In genomic region chr5:67262202-67262601, GRCh38 we compare ENCODE assay signal across 23 cellular contexts.
DNase-seq lines count a peak whose midpoint lies in the region; ATAC-seq, FAIRE-seq and TF ChIP-seq lines count a peak whose summit lies in the region.
"Had no signal": no experiment of that assay in that cellular context is flagged by ENCODE, and none has a peak within 500 bp of the region (broad histone marks: within the 10 kb centered on the region; RNA-seq: fewer than 3 reads in every experiment).

No MANE protein-coding gene starts in this region.

- ATAC-seq in RWPE2 (ENCODE audit: low read depth): no peak
- no peak for ATAC-seq in GM21515 (IDR thresholded peaks at IDR 0.05; ENCODE audit: unreplicated experiment)
- no peak for ATAC-seq in T-helper 17 cell
- ATAC-seq: CD8-positive, alpha-beta T cell; HCT116 had no signal

- no peak overlapping the region for H3K9ac ChIP-seq in mammary epithelial cell (ENCODE audit: insufficient read depth, low read length)
- H3K9ac ChIP-seq in H1 (replicated peaks in 1 of 4; ENCODE audit: extremely low read depth in 1 of 4, low read depth in 3 of 4, low read length in 3 of 4): no peak overlapping the region
- H3K9ac ChIP-seq: BLaER1, GM23248 had no signal

- H4K5ac ChIP-seq in H1 (ENCODE audit: insufficient read length, low read depth, low read length): no peak overlapping the region

- H3K14ac ChIP-seq in H1 (ENCODE audit: insufficient read length): no peak overlapping the region

- no peak overlapping the region for H2BK12ac ChIP-seq in H1 (ENCODE audit: low read depth, low read length)

- TF ChIP-seq POLR2A in H1 (IDR thresholded peaks at IDR 0.05; ENCODE audit: control extremely low read depth in 1 of 2, low read depth in 2 of 2, low read length in 2 of 2) (no peak), esophagus muscularis mucosa (IDR thresholded peaks at IDR 0.05; ENCODE audit: low read depth) (no peak)

- H3K9me3 ChIP-seq in mammary epithelial cell (replicated peaks; ENCODE audit: insufficient read depth, low read length) (no peaks in the 10 kb centered on the region), RWPE2 (ENCODE audit: severe bottlenecking) (no peaks in the 10 kb centered on the region), H1 (ENCODE audit: insufficient read depth in 2 of 2, low read depth in 1 of 2, low read length in 1 of 2) (no peaks in the 10 kb centered on the region), esophagus muscularis mucosa (no peaks in the 10 kb centered on the region), T-helper 17 cell (ENCODE audit: control insufficient read depth, low read length, poor library complexity, severe bottlenecking) (no peaks in the 10 kb centered on the region)
- H3K9me3 ChIP-seq: BLaER1, Caco-2 had no signal

- peak; percentile 70 for DNase-seq in MCF 10A (ENCODE audit: unreplicated experiment)
- DNase-seq in mammary epithelial cell: no peak
- no peak for DNase-seq in RWPE2 (ENCODE audit: low spot score)
- no peak for DNase-seq in H1 (ENCODE audit: low read depth in 1 of 2, low spot score in 2 of 2)
- no peak for DNase-seq in esophagus muscularis mucosa (ENCODE audit: extremely low spot score)
- no peak for DNase-seq in T-helper 17 cell
- no peak for DNase-seq in RPMI8226
- DNase-seq: Caco-2; CD4-positive, CD25-positive, alpha-beta regulatory T cell; CD8-positive, alpha-beta T cell; DMS153; DND-41; GM23248; H9 had no signal

- H3K4me3 Mint-ChIP-seq in MCF 10A (ENCODE audit: unreplicated experiment) (no peak overlapping the region), T-helper 17 cell (no peak overlapping the region)
- H3K4me3 Mint-ChIP-seq: B cell; CD4-positive, CD25-positive, alpha-beta regulatory T cell; CD8-positive, alpha-beta T cell; H9 had no signal

- H3K36me3 ChIP-seq in mammary epithelial cell (ENCODE audit: insufficient read depth, low read length): no peaks in the 10 kb centered on the region
- H3K36me3 ChIP-seq in RWPE2 (ENCODE audit: low read depth): no peaks in the 10 kb centered on the region
- no peaks in the 10 kb centered on the region for H3K36me3 ChIP-seq in H1 (ENCODE audit: control insufficient read depth in 2 of 4, insufficient read depth in 4 of 4, low read length in 3 of 4)
- H3K36me3 ChIP-seq in esophagus muscularis mucosa: no peaks in the 10 kb centered on the region
- H3K36me3 ChIP-seq: BLaER1 had no signal

- no peak overlapping the region for H2BK120ac ChIP-seq in H1 (replicated peaks; ENCODE audit: low read depth, low read length)

- TF ChIP-seq CTCF in MCF 10A (IDR thresholded peaks at IDR 0.05; ENCODE audit: unreplicated experiment) (no peak), mammary epithelial cell (conservative IDR thresholded peaks at IDR 0.05 in 1 of 2, IDR thresholded peaks at IDR 0.05 in 1 of 2; ENCODE audit: extremely low read depth in 1 of 2, insufficient read depth in 1 of 2, low read depth in 1 of 2, low read length in 2 of 2) (no peak), RWPE2 (IDR thresholded peaks at IDR 0.05; ENCODE audit: poor library complexity, severe bottlenecking) (no peak), H1 (IDR thresholded peaks at IDR 0.05; ENCODE audit: control extremely low read depth in 1 of 3, insufficient read depth in 1 of 3, low read depth in 1 of 3, low read length in 3 of 3) (no peak), esophagus muscularis mucosa (IDR thresholded peaks at IDR 0.05) (no peak)

- H3K79me1 ChIP-seq in H1 (ENCODE audit: low read depth, low read length): no peaks in the 10 kb centered on the region

- no peak overlapping the region for H2BK15ac ChIP-seq in H1 (ENCODE audit: low read length)

- in situ Hi-C loops in mammary epithelial cell (cut with MboI; ENCODE audit: low sequenced_read_pairs in 2 of 2): no loop called here

- no peak overlapping the region for H2BK5ac ChIP-seq in H1 (ENCODE audit: low read depth, low read length)

- H3K56ac ChIP-seq in H1 (replicated peaks; ENCODE audit: insufficient read length, low read depth, low read length): no peak overlapping the region

- no peaks in the 10 kb centered on the region for H3K27me3 Mint-ChIP-seq in MCF 10A (ENCODE audit: insufficient read depth, unreplicated experiment)
- peaks cover 4% of the 10 kb centered on the region for H3K27me3 Mint-ChIP-seq in T-helper 17 cell

- no peak for TF ChIP-seq EP300 in H1 (IDR thresholded peaks at IDR 0.05; ENCODE audit: borderline replicate concordance in 1 of 2, low read depth in 2 of 2, low read length in 2 of 2)
- TF ChIP-seq EP300 in esophagus muscularis mucosa (IDR thresholded peaks at IDR 0.05): no peak

- H2BK20ac ChIP-seq in H1 (ENCODE audit: low read length): no peak overlapping the region

- 82% methylated on average over 5 of the region's 5 CpGs for WGBS in mammary epithelial cell (ENCODE audit: low coverage, missing lambda C conversion rate)
- 80% methylated on average over 5 of the region's 5 CpGs; no CpG with 5 or more reads in 1 of the 2 experiments for WGBS in H1 (ENCODE audit: extremely low coverage in 1 of 2, insufficient coverage in 1 of 2, insufficient read length in 1 of 2, insufficient replicate concordance in 2 of 2, low coverage in 1 of 2, low lambda C conversion rate in 2 of 2, missing lambda C conversion rate in 1 of 2), 2 experiments
- 92% methylated on average over 5 of the region's 5 CpGs for WGBS in esophagus muscularis mucosa

- H2AK5ac ChIP-seq in H1 (ENCODE audit: low read depth, low read length): no peak overlapping the region

- intact Hi-C loops in MCF 10A (cut with micrococcal nuclease) (no loop called here), mammary epithelial cell (cut with micrococcal nuclease) (no loop called here), esophagus muscularis mucosa (cut with DNase I) (no loop called here)

- H4K8ac ChIP-seq in H1 (ENCODE audit: extremely low read depth, insufficient read depth, low read length): no peak overlapping the region

- H3K27ac Mint-ChIP-seq in MCF 10A (ENCODE audit: low read depth, unreplicated experiment) (peak overlapping the region; percentile 91), T-helper 17 cell (no peak overlapping the region)
- H3K27ac Mint-ChIP-seq: B cell; CD8-positive, alpha-beta T cell; H9 had no signal

- no peak for TF ChIP-seq RAD21 in H1 (IDR thresholded peaks at IDR 0.05 in 1 of 2, conservative IDR thresholded peaks at IDR 0.05 in 1 of 2; ENCODE audit: low read depth in 2 of 2, low read length in 2 of 2)

- FAIRE-seq in H1 (lab: Jason Lieb, UNC): no peak
- FAIRE-seq: A204.1, G401.6, GM12892 had no signal

- H3K4me2 ChIP-seq in mammary epithelial cell (ENCODE audit: insufficient read depth, low read depth, low read length) (no peak overlapping the region), H1 (ENCODE audit: insufficient read depth in 1 of 2, low read depth in 2 of 2, low read length in 2 of 2) (no peak overlapping the region)
- H3K4me2 ChIP-seq: BLaER1 had no signal

- peaks cover 18% of the 10 kb centered on the region for H3K9me3 Mint-ChIP-seq in MCF 10A (ENCODE audit: unreplicated experiment)
- H3K9me3 Mint-ChIP-seq: CD8-positive, alpha-beta T cell had no signal

- dilution Hi-C loops in mammary epithelial cell (cut with HindIII; ENCODE audit: low sequenced_read_pairs): loop anchor here (5.0 kb wide), 1 partner anchor 85 kb away; no protein-coding TSS in a partner anchor

- no peak overlapping the region for H3K27ac ChIP-seq in mammary epithelial cell (ENCODE audit: insufficient read depth, low read depth, low read length)
- peak overlapping the region; percentile 19 for H3K27ac ChIP-seq in RWPE2 (ENCODE audit: poor library complexity, severe bottlenecking)
- H3K27ac ChIP-seq in H1 (ENCODE audit: low read depth, low read length): no peak overlapping the region
- H3K27ac ChIP-seq in esophagus muscularis mucosa (replicated peaks in 1 of 4): peak overlapping the region in 3 of 4 donors; percentile 28 to 92 (median 53)
- H3K27ac ChIP-seq: 22Rv1, BLaER1, C4-2B, GM23248 had no signal

- no peaks in the 10 kb centered on the region for H4K20me1 ChIP-seq in mammary epithelial cell (ENCODE audit: insufficient read depth, low read length)
- H4K20me1 ChIP-seq in H1 (replicated peaks in 1 of 2; ENCODE audit: control insufficient read depth in 1 of 2, insufficient read depth in 2 of 2, low read length in 2 of 2): no peaks in the 10 kb centered on the region
- H4K20me1 ChIP-seq: BLaER1 had no signal

- H3K4me1 ChIP-seq in mammary epithelial cell (ENCODE audit: insufficient read depth, low read length): peaks cover 37% of the 10 kb centered on the region
- peaks cover 28% of the 10 kb centered on the region for H3K4me1 ChIP-seq in RWPE2 (ENCODE audit: insufficient read depth, poor library complexity, severe bottlenecking)
- no peaks in the 10 kb centered on the region for H3K4me1 ChIP-seq in H1 (replicated peaks in 1 of 4; ENCODE audit: control insufficient read depth in 3 of 4, insufficient read depth in 4 of 4, low read length in 3 of 4)
- H3K4me1 ChIP-seq in esophagus muscularis mucosa: peaks cover 0 to 63% (median 54%) of the 10 kb centered on the region in 4 donors
- H3K4me1 ChIP-seq: BLaER1 had no signal

- H3K18ac ChIP-seq in H1 (ENCODE audit: extremely low read depth, low read length): no peak overlapping the region

- no peak overlapping the region for H3K4ac ChIP-seq in H1 (replicated peaks; ENCODE audit: insufficient read length, low read depth, low read length)

- H4K91ac ChIP-seq in H1 (replicated peaks; ENCODE audit: insufficient read length, low read length): no peak overlapping the region

- H3K4me1 Mint-ChIP-seq in MCF 10A (ENCODE audit: insufficient read depth, unreplicated experiment) (peaks cover 55% of the 10 kb centered on the region), T-helper 17 cell (peaks cover 2% of the 10 kb centered on the region)
- H3K4me1 Mint-ChIP-seq: B cell; CD4-positive, CD25-positive, alpha-beta regulatory T cell; H9 had no signal

- H2AFZ ChIP-seq in mammary epithelial cell (ENCODE audit: low read depth, low read length) (no peak overlapping the region), H1 (ENCODE audit: low read length) (no peak overlapping the region)
- H2AFZ ChIP-seq: GM23248 had no signal

- POLR2A ChIA-PET in MCF 10A (lab: Yijun Ruan, JAX): interaction anchor here (0.6 to 2.8 kb wide), 12 partner anchors 8 to 991 kb away, joined by 3 to 15 read pairs (median 3); partner anchors contain the start of gene PIK3R1
- POLR2A ChIA-PET in H1 (lab: Charles Lee; ENCODE audit: partially characterized antibody): no interaction called here

- no peaks in the 10 kb centered on the region for H3K79me2 ChIP-seq in mammary epithelial cell (ENCODE audit: insufficient read depth, low read length)
- H3K79me2 ChIP-seq in H1 (ENCODE audit: control insufficient read depth in 1 of 2, insufficient read depth in 2 of 2, low read length in 2 of 2): no peaks in the 10 kb centered on the region

- no peak overlapping the region for H3K23ac ChIP-seq in H1 (ENCODE audit: insufficient read length)

- CTCF ChIA-PET in MCF 10A (lab: Yijun Ruan, JAX): interaction anchor here (0.8 to 1.0 kb wide), 2 partner anchors 13 to 22 kb away, joined by 3 read pairs; no protein-coding TSS in a partner anchor
- CTCF ChIA-PET in mammary epithelial cell (lab: Charles Lee; ENCODE audit: low non-redundant PET): no interaction called here
- CTCF ChIA-PET in H1 (lab: Charles Lee; ENCODE audit: partially characterized antibody): interaction anchor here (1.6 kb wide), 1 partner anchor 15 kb away, joined by 8 read pairs; no protein-coding TSS in a partner anchor

- H3K36me3 Mint-ChIP-seq in MCF 10A (ENCODE audit: insufficient read depth, unreplicated experiment) (peaks cover 5% of the 10 kb centered on the region), T-helper 17 cell (ENCODE audit: low read depth) (peaks cover 3% of the 10 kb centered on the region)
- H3K36me3 Mint-ChIP-seq: CD4-positive, CD25-positive, alpha-beta regulatory T cell; CD8-positive, alpha-beta T cell had no signal

- BruUV-seq in MCF 10A (replicated peaks; lab: Mats Ljungman, UMichigan) (no TSS peak), mammary epithelial cell (replicated peaks; lab: Mats Ljungman, UMichigan) (no TSS peak)

- H3K4me3 ChIP-seq in mammary epithelial cell (replicated peaks in 1 of 3; ENCODE audit: insufficient read depth in 1 of 3, low read depth in 2 of 3, low read length in 3 of 3) (no peak overlapping the region), RWPE2 (ENCODE audit: severe bottlenecking) (no peak overlapping the region), H1 (ENCODE audit: extremely low read depth in 1 of 4, insufficient read depth in 2 of 4, low read depth in 3 of 4, low read length in 4 of 4) (no peak overlapping the region), esophagus muscularis mucosa (no peak overlapping the region)
- H3K4me3 ChIP-seq: BLaER1, GM23248 had no signal

- H3K23me2 ChIP-seq in H1 (ENCODE audit: low read depth, low read length): no peaks in the 10 kb centered on the region

- H3K27me3 ChIP-seq in mammary epithelial cell (ENCODE audit: insufficient read depth, low read length) (no peaks in the 10 kb centered on the region), RWPE2 (ENCODE audit: insufficient read depth, poor library complexity, severe bottlenecking) (no peaks in the 10 kb centered on the region), H1 (replicated peaks in 1 of 4; ENCODE audit: control insufficient read depth in 3 of 4, extremely low read depth in 1 of 4, insufficient read depth in 3 of 4, low read length in 3 of 4) (no peaks in the 10 kb centered on the region), esophagus muscularis mucosa (no peaks in the 10 kb centered on the region)
- H3K27me3 ChIP-seq: BLaER1 had no signal

Comparison
In these comparisons a context has a peak if more than half of its experiments do, and no peak if none do; other contexts are left out.
1. H3K27ac ChIP-seq: peak in RWPE2 (single experiment) and esophagus muscularis mucosa (3 of 4); none in mammary epithelial cell (single experiment) and H1 (single experiment).